ENCODE assay signal across 32 cellular contexts in genomic region chr9:129504404-129504803, GRCh38.
DNase-seq lines count a peak whose midpoint lies in the region; ATAC-seq, FAIRE-seq and TF ChIP-seq lines count a peak whose summit lies in the region.
"Had no signal": no experiment of that assay in that cellular context is flagged by ENCODE, and none has a peak within 500 bp of the region (broad histone marks: within the 10 kb centered on the region; RNA-seq: fewer than 3 reads in every experiment).

No MANE protein-coding gene starts in this region.

- intact Hi-C loops in HepG2 (cut with micrococcal nuclease; ENCODE audit: unreplicated experiment) (no loop called here), right lobe of liver (cut with DNase I) (loop anchor here (5.0 to 10.0 kb wide), 3 partner anchors 43 to 100 kb away; no protein-coding TSS in a partner anchor)

- CTCF ChIA-PET in HepG2 (lab: Yijun Ruan, JAX; ENCODE audit: low intra/inter-chr PET ratio, low total read pairs) = no interaction called here

- BruUV-seq in HepG2 (replicated peaks; lab: Mats Ljungman, UMichigan) = TSS peak; percentile 35

- H3K9ac ChIP-seq in HepG2 (ENCODE audit: insufficient read depth, low read depth, low read length) = no peak overlapping the region

- H3K9me3 ChIP-seq in HepG2 (ENCODE audit: low read length) = no peaks in the 10 kb centered on the region
- H3K9me3 ChIP-seq in right lobe of liver = no peaks in the 10 kb centered on the region
- no peaks in the 10 kb centered on the region for H3K9me3 ChIP-seq in RWPE2 (ENCODE audit: severe bottlenecking)
- H3K9me3 ChIP-seq: colonic mucosa, Peyer's patch, psoas muscle, tibial nerve had no signal

- TF ChIP-seq EP300 in HepG2 (IDR thresholded peaks at IDR 0.05; ENCODE audit: low read depth in 2 of 2, low read length in 2 of 2) (no peak), HepG2 (CRISPR knock-in tag; IDR thresholded peaks at IDR 0.05; ENCODE audit: borderline replicate concordance) (no peak)

- no peak for TF ChIP-seq RAD21 in HepG2 (CRISPR knock-in tag; IDR thresholded peaks at IDR 0.05)

- H3K4me3 ChIP-seq in HepG2 (replicated peaks in 1 of 3; ENCODE audit: insufficient read depth in 1 of 3, low read depth in 2 of 3, low read length in 3 of 3) = no peak overlapping the region
- no peak overlapping the region for H3K4me3 ChIP-seq in right lobe of liver
- H3K4me3 ChIP-seq in RWPE2 (ENCODE audit: severe bottlenecking) = no peak overlapping the region
- H3K4me3 ChIP-seq: colonic mucosa, Peyer's patch, psoas muscle, tibial nerve had no signal

- H3K27ac ChIP-seq in HepG2 (ENCODE audit: extremely low read length, insufficient read depth, low read length) = no peak overlapping the region
- H3K27ac ChIP-seq in right lobe of liver = no peak overlapping the region
- no peak overlapping the region for H3K27ac ChIP-seq in RWPE2 (ENCODE audit: poor library complexity, severe bottlenecking)
- H3K27ac ChIP-seq: colonic mucosa, epithelial cell of prostate, Peyer's patch, psoas muscle had no signal

- no peak for ATAC-seq in HepG2
- no peak for ATAC-seq in right lobe of liver
- 0 out of 3 replicates have a peak, but pooled peaks have one; percentile 4 for ATAC-seq in RWPE2 (ENCODE audit: low read depth)
- no peak for ATAC-seq in HG03520 (IDR thresholded peaks at IDR 0.05; ENCODE audit: unreplicated experiment)
- ATAC-seq: naive thymus-derived CD4-positive, alpha-beta T cell had no signal

- WGBS in HepG2 (ENCODE audit: low lambda C conversion rate) = 88% methylated on average over 1 of the region's 1 CpG
- 100% methylated on average over 1 of the region's 1 CpG for WGBS in right lobe of liver (ENCODE audit: insufficient coverage, low coverage, low lambda C conversion rate, missing lambda C conversion rate)

- no peak for FAIRE-seq in HepG2 (lab: Jason Lieb, UNC)
- FAIRE-seq: GM12891 had no signal

- H3K9me3 Mint-ChIP-seq in immature natural killer cell = no peaks in the 10 kb centered on the region
- H3K9me3 Mint-ChIP-seq: activated naive CD4-positive, alpha-beta T cell treated with anti-CD3 and anti-CD28 coated beads, Interleukin-2, amount 10 ng/mL, durations not matched to agents 7 days and 5 days; naive thymus-derived CD4-positive, alpha-beta T cell had no signal

- H3K4me1 Mint-ChIP-seq in immature natural killer cell = no peaks in the 10 kb centered on the region

- H3K27ac Mint-ChIP-seq in immature natural killer cell = no peak overlapping the region
- H3K27ac Mint-ChIP-seq: activated naive CD4-positive, alpha-beta T cell treated with anti-CD3 and anti-CD28 coated beads, Interleukin-2, amount 10 ng/mL, durations not matched to agents 7 days and 5 days; B cell; naive thymus-derived CD4-positive, alpha-beta T cell had no signal

- H4K20me1 ChIP-seq in HepG2 (ENCODE audit: insufficient read depth, low read length) = no peaks in the 10 kb centered on the region

- peaks cover 0 to 2% (median 0%) of the 10 kb centered on the region in 3 donors for H3K27me3 Mint-ChIP-seq in immature natural killer cell (ENCODE audit: low read depth in 3 of 3)
- H3K27me3 Mint-ChIP-seq: naive thymus-derived CD4-positive, alpha-beta T cell had no signal

- H3K4me2 ChIP-seq in HepG2 (ENCODE audit: low read depth, low read length) = no peak overlapping the region

- in situ Hi-C loops in HepG2 (cut with HindIII; ENCODE audit: extremely low pct_ligation_motif_present, low pct_unique_long_range_greater_than_20kb) = no loop called here

- DNase-seq in HepG2 (ENCODE audit: low spot score) (no peak), right lobe of liver (no peak), RWPE2 (ENCODE audit: low spot score) (no peak), kidney tubule cell (ENCODE audit: low spot score) (peak; percentile 49), immature natural killer cell (no peak), hepatic stellate cell (ENCODE audit: low spot score) (no peak), anterior cingulate cortex (lab: John Stamatoyannopoulos, UW) (no peak)
- DNase-seq: ACHN; activated CD4-positive, alpha-beta T cell treated with anti-CD3 and anti-CD28 coated beads, Interleukin-2, amount 50 U/mL, for 48 hours; activated CD4-positive, CD25-positive, alpha-beta regulatory T cell; activated CD8-positive, alpha-beta memory T cell treated with anti-CD3 and anti-CD28 coated beads, Interleukin-2, amount 50 U/mL, for 4 hours; activated naive CD4-positive, alpha-beta T cell treated with anti-CD3 and anti-CD28 coated beads, Interleukin-2, amount 10 ng/mL, durations not matched to agents 7 days and 5 days; amniotic stem cell; colonic mucosa; effector CD8-positive, alpha-beta T cell; midbrain; naive thymus-derived CD4-positive, alpha-beta T cell; NCI-H1092; NCI-H1694; NCI-H446; NCI-H748 treated with DMSO at 0.1 percent for 48 hours; nucleus accumbens; Peyer's patch; stimulated activated CD4-positive, alpha-beta T cell treated with anti-CD3 and anti-CD28 coated beads, Interleukin-15, amount 100 ng/mL, for 24 hours; stimulated activated CD4-positive, alpha-beta T cell treated with anti-CD3 and anti-CD28 coated beads, Interleukin-4, amount 100 ng/mL, for 4 hours; SW 1271 had no signal

- H2AFZ ChIP-seq in HepG2 (ENCODE audit: low read length) = no peak overlapping the region

- H3K4me1 ChIP-seq in HepG2 (ENCODE audit: insufficient read depth, low read length) (peaks cover 15% of the 10 kb centered on the region), right lobe of liver (peaks cover 0 to 17% (median 7%) of the 10 kb centered on the region in 4 donors), RWPE2 (ENCODE audit: insufficient read depth, poor library complexity, severe bottlenecking) (no peaks in the 10 kb centered on the region)
- H3K4me1 ChIP-seq: colonic mucosa, psoas muscle had no signal

- POLR2A ChIA-PET in HepG2 (lab: Yijun Ruan, JAX) = interaction anchor here (0.9 to 5.1 kb wide), 3 partner anchors 7 to 326 kb away, joined by 3 to 33 read pairs (median 3); partner anchors contain the start of gene IER5L

- H3K27me3 ChIP-seq in HepG2 (ENCODE audit: control insufficient read depth in 1 of 2, insufficient read depth in 2 of 2, low read length in 2 of 2) = no peaks in the 10 kb centered on the region
- no peaks in the 10 kb centered on the region for H3K27me3 ChIP-seq in right lobe of liver
- H3K27me3 ChIP-seq in RWPE2 (ENCODE audit: insufficient read depth, poor library complexity, severe bottlenecking) = no peaks in the 10 kb centered on the region
- H3K27me3 ChIP-seq: colonic mucosa, Peyer's patch, tibial nerve had no signal

- no peak overlapping the region for H3K4me3 Mint-ChIP-seq in immature natural killer cell
- H3K4me3 Mint-ChIP-seq: activated naive CD4-positive, alpha-beta T cell treated with anti-CD3 and anti-CD28 coated beads, Interleukin-2, amount 10 ng/mL, durations not matched to agents 7 days and 5 days; B cell; naive thymus-derived CD4-positive, alpha-beta T cell had no signal

- H3K36me3 Mint-ChIP-seq in immature natural killer cell = no peaks in the 10 kb centered on the region

- no peak for TF ChIP-seq CTCF in HepG2 (CRISPR knock-in tag; IDR thresholded peaks at IDR 0.05)
- no peak for TF ChIP-seq CTCF in right lobe of liver (IDR thresholded peaks at IDR 0.05)
- no peak for TF ChIP-seq CTCF in RWPE2 (IDR thresholded peaks at IDR 0.05; ENCODE audit: poor library complexity, severe bottlenecking)

- H3K36me3 ChIP-seq in HepG2 (replicated peaks in 1 of 2; ENCODE audit: control insufficient read depth in 1 of 2, insufficient read depth in 2 of 2, low read length in 2 of 2) (peaks cover under 1 to 4% of the 10 kb centered on the region in 2 experiments; a peak in 1 of 5 replicates), right lobe of liver (peaks cover 0 to 17% (median 0%) of the 10 kb centered on the region in 4 donors), RWPE2 (ENCODE audit: low read depth) (no peaks in the 10 kb centered on the region)
- H3K36me3 ChIP-seq: colonic mucosa, Peyer's patch had no signal

- no peaks in the 10 kb centered on the region for H3K79me2 ChIP-seq in HepG2 (ENCODE audit: insufficient read depth, low read length)

- TF ChIP-seq POLR2A in HepG2 (IDR thresholded peaks at IDR 0.05; ENCODE audit: insufficient read depth in 1 of 2, low read depth in 2 of 2, low read length in 2 of 2) = no peak; a peak in 1 of 4 replicates
- no peak for TF ChIP-seq POLR2A in right lobe of liver (IDR thresholded peaks at IDR 0.05)

TF ChIP-seq in HepG2, 621 proteins besides CTCF, POLR2A, EP300 and RAD21 (continues in another document):
- TF ChIP-seq ZNF629 (CRISPR knock-in tag; conservative IDR thresholded peaks at IDR 0.05) = peak; percentile 72
- no peak for TF ChIP-seq THAP9 (CRISPR knock-in tag; IDR thresholded peaks at IDR 0.05; ENCODE audit: borderline replicate concordance)
- no peak for TF ChIP-seq ATF5 (CRISPR knock-in tag; IDR thresholded peaks at IDR 0.05; ENCODE audit: low read depth)
- TF ChIP-seq PRPF4 (IDR thresholded peaks at IDR 0.05; ENCODE audit: low read depth, low read length, poor library complexity, severe bottlenecking) = no peak
